8 cellular contexts compared by ENCODE assay signal in genomic region chr17:48593840-48594411, GRCh38. TPM values are rescaled to one million over a fixed set of nuclear protein-coding genes. Genes with fewer than 3 reads are reported as not detected.
A peak's percentile ranks its signal among the peaks of the same experiment; 100 is the strongest.
DNase-seq lines count a peak whose midpoint lies in the region; ATAC-seq and TF ChIP-seq lines count a peak whose summit lies in the region.

No MANE protein-coding gene starts in this region.

- DNase-seq in DMS79 treated with DMSO at 0.1 percent for 48 hours (lab: John Stamatoyannopoulos, UW) = peak; percentile 85
- peak; percentile 44 for DNase-seq in KG1 (lab: John Stamatoyannopoulos, UW)
- peak; percentile 81 for DNase-seq in RPMI8226
- peak; percentile 68 for DNase-seq in foreskin melanocyte
- DNase-seq in progenitor cell of endocrine pancreas (ENCODE audit: low spot score, unreplicated experiment) = peak; percentile 79
- no peak for DNase-seq in vagina (ENCODE audit: extremely low spot score in 2 of 2)

- H3K9me3 ChIP-seq in vagina = no peaks in the 10 kb centered on the region

- no peaks in the 10 kb centered on the region for H3K36me3 Mint-ChIP-seq in activated T-helper 17 cell treated with anti-CD3 and anti-CD28 coated beads, Interleukin-2, amount 50 U/mL, for 72 hours (ENCODE audit: low read depth)
- peaks cover 1% of the 10 kb centered on the region for H3K36me3 Mint-ChIP-seq in progenitor cell of endocrine pancreas (ENCODE audit: insufficient read depth)

- peak; percentile 67 for ATAC-seq in activated T-helper 17 cell treated with anti-CD3 and anti-CD28 coated beads, Interleukin-2, amount 50 U/mL, for 72 hours (replicated peaks)
- no peak for ATAC-seq in GM21515 (IDR thresholded peaks at IDR 0.05; ENCODE audit: unreplicated experiment)

- TF ChIP-seq CTCF in progenitor cell of endocrine pancreas (IDR thresholded peaks at IDR 0.05; ENCODE audit: unreplicated experiment) (peak; percentile 89), vagina (IDR thresholded peaks at IDR 0.05) (peak in 2 of 3 experiments; percentile 70 to 75)

- peaks cover 6% of the 10 kb centered on the region for H3K27me3 ChIP-seq in vagina

- H3K9me3 Mint-ChIP-seq in activated T-helper 17 cell treated with anti-CD3 and anti-CD28 coated beads, Interleukin-2, amount 50 U/mL, for 72 hours = no peaks in the 10 kb centered on the region
- no peaks in the 10 kb centered on the region for H3K9me3 Mint-ChIP-seq in progenitor cell of endocrine pancreas (ENCODE audit: low read depth)

- H3K27ac Mint-ChIP-seq in activated T-helper 17 cell treated with anti-CD3 and anti-CD28 coated beads, Interleukin-2, amount 50 U/mL, for 72 hours = no peak overlapping the region
- no peak overlapping the region for H3K27ac Mint-ChIP-seq in progenitor cell of endocrine pancreas

- H3K4me1 Mint-ChIP-seq in activated T-helper 17 cell treated with anti-CD3 and anti-CD28 coated beads, Interleukin-2, amount 50 U/mL, for 72 hours = peaks cover 16% of the 10 kb centered on the region
- peaks cover 7% of the 10 kb centered on the region for H3K4me1 Mint-ChIP-seq in progenitor cell of endocrine pancreas (ENCODE audit: low read depth)

- no peak overlapping the region for H3K27ac ChIP-seq in vagina

- no peaks in the 10 kb centered on the region for H3K36me3 ChIP-seq in vagina

- peak overlapping the region in 1 of 2 donors; percentile 11 for H3K4me3 ChIP-seq in vagina

- intact Hi-C loops in vagina (cut with DNase I) = loop anchor here (10.0 kb wide), 1 partner anchor 569 kb away; no protein-coding TSS in a partner anchor

- TF ChIP-seq POLR2A in vagina (IDR thresholded peaks at IDR 0.05) = no peak

- peak overlapping the region; percentile 82 for H3K4me3 Mint-ChIP-seq in activated T-helper 17 cell treated with anti-CD3 and anti-CD28 coated beads, Interleukin-2, amount 50 U/mL, for 72 hours
- H3K4me3 Mint-ChIP-seq in progenitor cell of endocrine pancreas (ENCODE audit: low read depth) = no peak overlapping the region

- H3K27me3 Mint-ChIP-seq in activated T-helper 17 cell treated with anti-CD3 and anti-CD28 coated beads, Interleukin-2, amount 50 U/mL, for 72 hours = peaks cover 70% of the 10 kb centered on the region
- H3K27me3 Mint-ChIP-seq in progenitor cell of endocrine pancreas = peaks cover 99% of the 10 kb centered on the region

- peaks cover 34% of the 10 kb centered on the region for H3K4me1 ChIP-seq in vagina

RNA-seq across cellular contexts. Expression of gene HOXB5, which starts 0.3 kb away (rescaled TPM):
- total RNA-seq in activated T-helper 17 cell treated with anti-CD3 and anti-CD28 coated beads, Interleukin-2, amount 50 U/mL, for 72 hours = not detected
- total RNA-seq in progenitor cell of endocrine pancreas = 2.1 and 5.6 TPM in 2 replicates
- total RNA-seq in vagina = 0.74 TPM

RNA-seq across cellular contexts. Expression of gene HOXB3, which starts 3.9 kb away (rescaled TPM):
- total RNA-seq in activated T-helper 17 cell treated with anti-CD3 and anti-CD28 coated beads, Interleukin-2, amount 50 U/mL, for 72 hours = 1 to 10 TPM; 3.1 to 5.4 TPM
- total RNA-seq in progenitor cell of endocrine pancreas = 19.4 and 32.1 TPM in 2 replicates
- total RNA-seq in vagina = 17.7 TPM

RNA-seq across cellular contexts. Expression of gene HOXB6, which starts 10.9 kb away (rescaled TPM):
- under 1 TPM; 0.37 to 0.39 TPM for total RNA-seq in activated T-helper 17 cell treated with anti-CD3 and anti-CD28 coated beads, Interleukin-2, amount 50 U/mL, for 72 hours
- total RNA-seq in progenitor cell of endocrine pancreas (0.96 and 3.1 TPM in 2 replicates), vagina (1.2 TPM)

RNA-seq across cellular contexts. Expression of gene HOXB4, which starts 15.8 kb away (rescaled TPM):
- 1 to 10 TPM; 2.6 to 2.8 TPM for total RNA-seq in activated T-helper 17 cell treated with anti-CD3 and anti-CD28 coated beads, Interleukin-2, amount 50 U/mL, for 72 hours
- total RNA-seq in progenitor cell of endocrine pancreas = 3.4 and 6.0 TPM in 2 replicates
- 1.5 TPM for total RNA-seq in vagina

RNA-seq across cellular contexts. Expression of gene HOXB7, which starts 16.9 kb away (rescaled TPM):
- total RNA-seq in activated T-helper 17 cell treated with anti-CD3 and anti-CD28 coated beads, Interleukin-2, amount 50 U/mL, for 72 hours = under 1 TPM in 1 of 2 donors, not detected in 1; 0.95 TPM
- total RNA-seq in progenitor cell of endocrine pancreas = 0.55 and 1.5 TPM in 2 replicates
- 3.2 TPM for total RNA-seq in vagina

Comparison
In these comparisons a context has a peak if more than half of its experiments do, and no peak if none do; other contexts are left out.
1. DNase-seq: peak in DMS79 treated with DMSO at 0.1 percent for 48 hours (single experiment), KG1 (single experiment), RPMI8226 (single experiment), foreskin melanocyte (single experiment) and progenitor cell of endocrine pancreas (single experiment); none in vagina (0 of 2).